Comparison of ENCODE assay signal across 1 cellular context in genomic region chrX:135421537-135421931, GRCh38.
TF ChIP-seq lines count a peak whose summit lies in the region.

No MANE protein-coding gene starts in this region.

TF ChIP-seq in IMR-90, 13 proteins besides CTCF, POLR2A, EP300 and RAD21 (continued from another document):
- TF ChIP-seq CEBPB (IDR thresholded peaks at IDR 0.05; ENCODE audit: low read depth, low read length) (no peak), BHLHE40 (IDR thresholded peaks at IDR 0.05; ENCODE audit: low read depth, low read length) (peak; percentile 34; the same call in 1 of the 2 replicates), SMC3 (IDR thresholded peaks at IDR 0.05; ENCODE audit: low read depth, low read length) (no peak)
